8 cellular contexts compared by ENCODE assay signal in the genomic region with DNA sequence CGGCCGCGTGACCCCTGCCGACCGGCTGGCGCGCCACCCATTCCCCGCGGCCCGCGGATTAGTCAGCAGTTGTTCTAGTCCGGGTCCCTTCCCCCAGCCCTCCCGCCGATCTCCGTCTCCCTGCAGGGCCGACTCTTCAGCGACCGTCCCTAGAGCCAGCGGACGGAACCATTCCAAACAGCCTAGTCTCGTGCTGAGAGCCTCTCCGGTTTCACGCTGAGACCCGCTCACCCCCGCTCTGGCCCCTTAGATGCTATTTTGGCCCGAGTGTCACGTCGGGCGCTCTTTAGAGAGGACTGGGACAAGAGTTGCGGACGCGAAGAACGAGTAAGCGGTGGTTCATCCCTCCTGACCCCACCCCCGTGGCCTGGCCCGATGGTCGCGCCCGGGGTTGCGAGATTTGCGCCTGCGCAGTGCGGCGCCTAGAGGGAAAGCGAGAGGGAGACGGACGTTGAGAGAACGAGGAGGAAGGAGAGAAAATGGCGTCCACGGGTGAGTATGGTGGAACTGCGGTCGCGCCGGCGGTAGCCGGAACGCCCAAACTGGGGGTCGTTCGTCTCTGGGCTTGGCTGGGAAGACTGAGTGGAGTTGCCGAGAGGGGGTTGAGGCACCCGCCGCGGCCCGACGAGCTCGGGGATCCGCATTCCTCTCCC. TPM values are rescaled to one million over a fixed set of nuclear protein-coding genes. Genes with fewer than 3 reads are reported as not detected.
DNase-seq lines count a peak whose midpoint lies in the region; ATAC-seq and TF ChIP-seq lines count a peak whose summit lies in the region.

A gene with protein sequence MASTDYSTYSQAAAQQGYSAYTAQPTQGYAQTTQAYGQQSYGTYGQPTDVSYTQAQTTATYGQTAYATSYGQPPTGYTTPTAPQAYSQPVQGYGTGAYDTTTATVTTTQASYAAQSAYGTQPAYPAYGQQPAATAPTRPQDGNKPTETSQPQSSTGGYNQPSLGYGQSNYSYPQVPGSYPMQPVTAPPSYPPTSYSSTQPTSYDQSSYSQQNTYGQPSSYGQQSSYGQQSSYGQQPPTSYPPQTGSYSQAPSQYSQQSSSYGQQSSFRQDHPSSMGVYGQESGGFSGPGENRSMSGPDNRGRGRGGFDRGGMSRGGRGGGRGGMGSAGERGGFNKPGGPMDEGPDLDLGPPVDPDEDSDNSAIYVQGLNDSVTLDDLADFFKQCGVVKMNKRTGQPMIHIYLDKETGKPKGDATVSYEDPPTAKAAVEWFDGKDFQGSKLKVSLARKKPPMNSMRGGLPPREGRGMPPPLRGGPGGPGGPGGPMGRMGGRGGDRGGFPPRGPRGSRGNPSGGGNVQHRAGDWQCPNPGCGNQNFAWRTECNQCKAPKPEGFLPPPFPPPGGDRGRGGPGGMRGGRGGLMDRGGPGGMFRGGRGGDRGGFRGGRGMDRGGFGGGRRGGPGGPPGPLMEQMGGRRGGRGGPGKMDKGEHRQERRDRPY (plus strand): TSS at position 411 of the 653 bp plus-strand sequence. CDS start 69 bp downstream, at position 480.
RHBDD3 (minus strand) TSS at position 124 of the 653 bp plus-strand sequence. CDS start 2,355 bp downstream, outside the sequence.

- peaks cover 23% of the 10 kb centered on the region for H3F3A ChIP-seq in PC-9 (ENCODE audit: insufficient read depth, low read depth)

- peak; percentile 68 for ATAC-seq in GM21717 (IDR thresholded peaks at IDR 0.05; ENCODE audit: unreplicated experiment)

- peaks cover 69% of the 10 kb centered on the region for H3K79me2 ChIP-seq in PC-9 (ENCODE audit: low read depth)

- peak within 1 kb of the TSS; percentile 88 for H3K4me3 ChIP-seq in PC-9
- peak within 1 kb of the TSS; percentile 95 to 96 for H3K4me3 ChIP-seq in mucosa of rectum (ENCODE audit: low read length in 2 of 2)

- H3K9me2 ChIP-seq in PC-9 (ENCODE audit: insufficient read depth): no peaks in the 10 kb centered on the region

- H3K27me3 ChIP-seq in PC-9 (ENCODE audit: insufficient read depth, low read depth) (no peaks in the 10 kb centered on the region), mucosa of rectum (ENCODE audit: control insufficient read depth in 2 of 2, insufficient read depth in 2 of 2, low read length in 2 of 2) (no peaks in the 10 kb centered on the region)

- in situ Hi-C loops in KBM-7 (cut with MboI; ENCODE audit: low pct_unique_long_range_greater_than_20kb, low sequenced_read_pairs): no loop called here

- DNase-seq in DMS153 (lab: John Stamatoyannopoulos, UW) (peak; percentile 90), KBM-7 (peak; percentile 93), PC-9 (peak; percentile 84 to 90), erythroblast (lab: John Stamatoyannopoulos, UW) (peak; percentile 98 to 99)
- DNase-seq in activated T-cell treated with anti-CD3 and anti-CD28 coated beads, Interleukin-2, amount 50 U/mL, for 1 hour: peak; percentile 99
- DNase-seq in stimulated activated CD8-positive, alpha-beta memory T cell treated with anti-CD3 and anti-CD28 coated beads, Interleukin-4, amount 100 ng/mL, for 4 hours (ENCODE audit: low read depth in 2 of 2, low spot score in 1 of 2): peak; percentile 89 to 96

- intact Hi-C loops in PC-9 (cut with micrococcal nuclease; ENCODE audit: unreplicated experiment): no loop called here

- no peak for TF ChIP-seq CTCF in PC-9 (conservative IDR thresholded peaks at IDR 0.05)

- H3K36me3 ChIP-seq in PC-9 (ENCODE audit: low read depth): peaks cover 41% of the 10 kb centered on the region
- peaks cover 11 to 31% of the 10 kb centered on the region in 2 donors for H3K36me3 ChIP-seq in mucosa of rectum (ENCODE audit: control insufficient read depth in 2 of 2, insufficient read depth in 2 of 2, low read length in 2 of 2)

- CTCF ChIA-PET in PC-9 (lab: Charles Lee): interaction anchor here (0.6 kb wide), 1 partner anchor 35 kb away, joined by 6 read pairs; no protein-coding TSS in a partner anchor

- H4K20me1 ChIP-seq in PC-9 (ENCODE audit: insufficient read depth): peaks cover 42% of the 10 kb centered on the region

- H3K4me2 ChIP-seq in PC-9: peak within 1 kb of the TSS; percentile 99

- H3K9me3 ChIP-seq in PC-9 (ENCODE audit: insufficient read depth, low read depth) (no peaks in the 10 kb centered on the region), mucosa of rectum (ENCODE audit: control insufficient read depth in 2 of 2, low read length in 2 of 2) (no peaks in the 10 kb centered on the region)

- peak within 1 kb of the TSS; percentile 99 for H3K9ac ChIP-seq in mucosa of rectum (ENCODE audit: low read depth in 1 of 2, low read length in 2 of 2)

- peak; percentile 92 for TF ChIP-seq POLR2A in erythroblast (IDR thresholded peaks at IDR 0.05; ENCODE audit: low read length)

- peak within 1 kb of the TSS; percentile 94 for H3K27ac ChIP-seq in PC-9
- peak within 1 kb of the TSS; percentile 98 for H3K27ac ChIP-seq in mucosa of rectum (ENCODE audit: low read depth in 2 of 2, low read length in 2 of 2)

- POLR2A ChIA-PET in PC-9 (lab: Charles Lee; ENCODE audit: unreplicated experiment): interaction anchor here (0.6 to 0.7 kb wide), 2 partner anchors 366 to 440 kb away, joined by 3 to 4 read pairs; no protein-coding TSS in a partner anchor

- H2AFZ ChIP-seq in PC-9: peak within 1 kb of the TSS; percentile 82

- BruUV-seq in PC-9 (replicated peaks; lab: Mats Ljungman, UMichigan): no TSS peak

- H3K4me1 ChIP-seq in PC-9 (replicated peaks; ENCODE audit: insufficient read depth) (peaks cover 32% of the 10 kb centered on the region), mucosa of rectum (ENCODE audit: control insufficient read depth in 2 of 2, insufficient read depth in 2 of 2, low read length in 2 of 2) (peaks cover 30 to 39% of the 10 kb centered on the region in 2 donors)

RNA-seq across cellular contexts. Expression of the first gene that starts in this region (rescaled TPM):
- 136 and 200 TPM in 2 replicates for total RNA-seq in PC-9 (2021)

RNA-seq across cellular contexts. Expression of gene RHBDD3, which starts in this region (rescaled TPM):
- 17.6 and 21.9 TPM in 2 replicates for total RNA-seq in PC-9 (2021)

Comparison
In these comparisons a context has a peak if more than half of its experiments do, and no peak if none do; other contexts are left out.
1. Peak in every context shown above with its lines: DNase-seq, ATAC-seq, H3K4me3 ChIP-seq and H3K27ac ChIP-seq.